In genomic region chr3:112568642-112569041, GRCh38 we compare ENCODE assay signal across 23 cellular contexts. TPM values are rescaled to one million over a fixed set of nuclear protein-coding genes. Genes with fewer than 3 reads are reported as not detected.
DNase-seq lines count a peak whose midpoint lies in the region; ATAC-seq and TF ChIP-seq lines count a peak whose summit lies in the region.
"Had no signal": no experiment of that assay in that cellular context is flagged by ENCODE, and none has a peak within 500 bp of the region (broad histone marks: within the 10 kb centered on the region; RNA-seq: fewer than 3 reads in every experiment).

No MANE protein-coding gene starts in this region.

- no peaks in the 10 kb centered on the region for H3K9me3 ChIP-seq in HCT116 (ENCODE audit: control insufficient read depth in 1 of 2, insufficient read depth in 1 of 2, low read depth in 1 of 2, low read length in 2 of 2)
- H3K9me3 ChIP-seq: BLaER1, psoas muscle, SJSA1, uterus had no signal

- intact Hi-C loops in HCT116 (cut with micrococcal nuclease) = no loop called here

- POLR2A ChIA-PET in HCT116 (lab: Charles Lee) (no interaction called here), RWPE1 (lab: Yijun Ruan, JAX; ENCODE audit: low non-redundant PET) (no interaction called here)

- TF ChIP-seq RAD21 in HCT116 (IDR thresholded peaks at IDR 0.05; ENCODE audit: low read depth) = no peak

- ATAC-seq in HCT116 (0 out of 2 replicates have a peak, but pooled peaks have one; percentile 57), GM18867 (IDR thresholded peaks at IDR 0.05; ENCODE audit: unreplicated experiment) (no peak), HG03378 (IDR thresholded peaks at IDR 0.05; ENCODE audit: unreplicated experiment) (no peak)
- ATAC-seq: activated naive CD8-positive, alpha-beta T cell treated with anti-CD3 and anti-CD28 coated beads, Interleukin-2, amount 50 U/mL, for 24 hours; esophagus mucosa had no signal

- H3K27me3 ChIP-seq in HCT116 (ENCODE audit: insufficient read depth, low read length) = no peaks in the 10 kb centered on the region
- H3K27me3 ChIP-seq: BLaER1, cardiac muscle cell, SJSA1, uterus had no signal

- H3K9ac ChIP-seq in HCT116 (ENCODE audit: low read length) = no peak overlapping the region
- H3K9ac ChIP-seq: BLaER1 had no signal

- no peaks in the 10 kb centered on the region for H3K79me2 ChIP-seq in HCT116 (ENCODE audit: insufficient read depth, low read length)

- H3K4me2 ChIP-seq in HCT116 (ENCODE audit: low read length) = no peak overlapping the region
- H3K4me2 ChIP-seq: BLaER1, smooth muscle cell had no signal

- no peak overlapping the region for H3K27ac ChIP-seq in HCT116 (ENCODE audit: low read depth, low read length)
- no peak overlapping the region for H3K27ac ChIP-seq in RWPE1
- H3K27ac ChIP-seq: BLaER1, cardiac muscle cell, psoas muscle, SJSA1, uterus had no signal

- H3K4me1 ChIP-seq in HCT116 (ENCODE audit: control insufficient read depth in 1 of 2, insufficient read depth in 2 of 2, low read length in 2 of 2) = peaks cover 0 to 7% of the 10 kb centered on the region in 2 experiments; a peak in 1 of 4 replicates
- H3K4me1 ChIP-seq: psoas muscle, SJSA1, uterus had no signal

- DNase-seq in HCT116 (ENCODE audit: low read depth, low spot score) (no peak), RWPE1 (ENCODE audit: low spot score) (peak; percentile 31), foreskin fibroblast (peak; percentile 23 to 31), NK-92 (lab: John Stamatoyannopoulos, UW; ENCODE audit: unreplicated experiment) (no peak), activated T-cell treated with anti-CD3 and anti-CD28 coated beads for 4 hours (no peak)
- DNase-seq: activated CD4-positive, CD25-positive, alpha-beta regulatory T cell treated with anti-CD3 and anti-CD28 coated beads, Interleukin-2, amount 50 U/mL, for 72 hours; activated naive CD8-positive, alpha-beta T cell treated with anti-CD3 and anti-CD28 coated beads, Interleukin-2, amount 50 U/mL, for 24 hours; DMS 273 treated with DMSO at 0.1 percent for 48 hours; head of caudate nucleus; mesenchymal stem cell; NCI-H2081; NCI-H510A treated with DMSO at 0.1 percent for 48 hours; nephron progenitor cell; psoas muscle; stimulated activated CD4-positive, alpha-beta T cell treated with anti-CD3 and anti-CD28 coated beads, Interleukin-4, amount 100 ng/mL, for 4 hours; uterus had no signal

- no peak for TF ChIP-seq POLR2A in HCT116 (IDR thresholded peaks at IDR 0.05; ENCODE audit: borderline replicate concordance, extremely low read depth, insufficient read depth, insufficient read length)

- BruUV-seq in HCT116 (replicated peaks; lab: Mats Ljungman, UMichigan) = no TSS peak

- CTCF ChIA-PET in HCT116 (lab: Charles Lee) = interaction anchor here (1.3 kb wide), 2 partner anchors 14 to 457 kb away, joined by 3 to 7 read pairs; no protein-coding TSS in a partner anchor
- CTCF ChIA-PET in RWPE1 (lab: Yijun Ruan, JAX) = interaction anchor here (1.4 kb wide), 1 partner anchor 13 kb away, joined by 8 read pairs; no protein-coding TSS in a partner anchor

- no peaks in the 10 kb centered on the region for H4K20me1 ChIP-seq in HCT116 (ENCODE audit: insufficient read depth)
- H4K20me1 ChIP-seq: BLaER1 had no signal

- no peak overlapping the region for H3K4me3 ChIP-seq in HCT116 (replicated peaks in 1 of 2; ENCODE audit: low read depth in 1 of 2, low read length in 2 of 2)
- H3K4me3 ChIP-seq in foreskin fibroblast (ENCODE audit: low read depth in 1 of 2, low read length in 2 of 2) = no peak overlapping the region
- H3K4me3 ChIP-seq: BLaER1, cardiac muscle cell, psoas muscle, SJSA1, smooth muscle cell, uterus had no signal

- H3K9me2 ChIP-seq in HCT116 (ENCODE audit: insufficient read depth) = no peaks in the 10 kb centered on the region

- no peaks in the 10 kb centered on the region for H3K36me3 ChIP-seq in HCT116 (ENCODE audit: control insufficient read depth in 1 of 2, insufficient read depth in 2 of 2, low read length in 2 of 2)
- H3K36me3 ChIP-seq: uterus had no signal

- no peak for TF ChIP-seq CTCF in HCT116 (IDR thresholded peaks at IDR 0.05 in 2 of 3, conservative IDR thresholded peaks at IDR 0.05 in 1 of 3; ENCODE audit: borderline replicate concordance in 1 of 3, insufficient read depth in 1 of 3, low read depth in 2 of 3, low read length in 2 of 3)
- TF ChIP-seq CTCF in RWPE1 (conservative IDR thresholded peaks at IDR 0.05; ENCODE audit: low read depth) = no peak
- no peak for TF ChIP-seq CTCF in foreskin fibroblast (IDR thresholded peaks at IDR 0.05; ENCODE audit: low read depth, low read length)

- RAD21 ChIA-PET in HCT116 (lab: Charles Lee; ENCODE audit: low non-redundant PET in 1 of 2, low total read pairs in 2 of 2, uncharacterized antibody in 2 of 2, unreplicated experiment in 2 of 2) = no interaction called here

- no peak overlapping the region for H2AFZ ChIP-seq in HCT116 (ENCODE audit: low read depth, low read length, poor library complexity, severe bottlenecking)

TF ChIP-seq in HCT116, 20 proteins besides CTCF, POLR2A, EP300 and RAD21:
- TF ChIP-seq FOSL1 (IDR thresholded peaks at IDR 0.05; ENCODE audit: low read depth) (0 out of 2 replicates have a peak, but pooled peaks have one; percentile 17), ZBTB33 (IDR thresholded peaks at IDR 0.05; ENCODE audit: extremely low read depth, insufficient replicate concordance, low read length) (no peak)

RNA-seq across cellular contexts. Expression of gene SLC35A5, which starts 6.8 kb away (rescaled TPM):
- total RNA-seq in HCT116 (2021; ENCODE audit: unreplicated experiment) = 21.4 TPM
- polyA plus RNA-seq in HCT116 (2012) = 9.4 and 10.1 TPM in 2 replicates

RNA-seq across cellular contexts. Expression of gene ATG3, which starts 6.9 kb away (rescaled TPM):
- 56.4 TPM for total RNA-seq in HCT116 (2021; ENCODE audit: unreplicated experiment)
- polyA plus RNA-seq in HCT116 (2012) = 36.1 and 48.0 TPM in 2 replicates

Comparison
In these comparisons a context has a peak if more than half of its experiments do, and no peak if none do; other contexts are left out.
1. DNase-seq: peak in RWPE1 (single experiment) and foreskin fibroblast (2 of 2); none in HCT116 (single experiment), NK-92 (single experiment) and activated T-cell treated with anti-CD3 and anti-CD28 coated beads for 4 hours (single experiment).